ENCODE assay signal across 13 cellular contexts in the genomic region with DNA sequence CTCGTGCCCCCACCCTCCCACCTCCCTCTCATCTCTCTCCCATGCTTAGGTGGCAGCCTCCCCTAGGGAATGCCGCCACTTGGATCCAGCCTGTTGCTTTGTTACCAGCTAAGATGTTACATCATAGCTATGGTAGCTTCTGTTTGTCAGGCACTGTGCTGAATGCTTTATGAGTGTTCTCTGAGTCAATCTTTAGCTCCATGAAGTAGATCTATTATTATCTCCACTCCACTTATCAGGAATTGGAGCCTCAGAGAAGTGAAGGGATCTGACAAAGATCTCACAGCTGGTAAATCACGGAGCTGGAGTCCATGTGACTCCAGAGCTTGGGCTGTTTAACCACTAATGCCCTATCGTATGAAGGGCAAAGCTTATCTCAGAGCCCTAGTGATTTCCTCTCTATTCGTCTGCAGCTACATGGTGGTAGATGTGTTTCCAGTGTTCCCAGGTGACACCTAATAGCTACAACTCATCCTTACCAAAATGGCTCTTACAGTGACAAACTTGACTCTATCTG. TPM values are rescaled to one million over a fixed set of nuclear protein-coding genes. Genes with fewer than 3 reads are reported as not detected.
DNase-seq lines count a peak whose midpoint lies in the region; ATAC-seq and TF ChIP-seq lines count a peak whose summit lies in the region.
"Had no signal": no experiment of that assay in that cellular context is flagged by ENCODE, and none has a peak within 500 bp of the region (broad histone marks: within the 10 kb centered on the region; RNA-seq: fewer than 3 reads in every experiment).

No MANE protein-coding gene starts in this region.

- WGBS in transverse colon (ENCODE audit: low coverage in 1 of 2), 2 donors: 59 to 69% methylated on average over 2 to 5 of the region's 5 CpGs

- H3K36me3 ChIP-seq in osteoblast (ENCODE audit: insufficient read depth, low read length) (no peaks in the 10 kb centered on the region), mucosa of descending colon (ENCODE audit: low read depth) (no peaks in the 10 kb centered on the region), transverse colon (no peaks in the 10 kb centered on the region)
- H3K36me3 ChIP-seq: HAP-1 had no signal

- H2AFZ ChIP-seq in osteoblast (ENCODE audit: low read length): no peak overlapping the region

- TF ChIP-seq EP300 in transverse colon (IDR thresholded peaks at IDR 0.05; ENCODE audit: low read depth): no peak

- no peaks in the 10 kb centered on the region for H3K4me1 Mint-ChIP-seq in effector memory CD8-positive, alpha-beta T cell (ENCODE audit: low read depth in 2 of 2)

- no peak overlapping the region for H3K27ac ChIP-seq in osteoblast (ENCODE audit: low read depth, low read length)
- no peak overlapping the region for H3K27ac ChIP-seq in transverse colon
- H3K27ac ChIP-seq: gastroesophageal sphincter had no signal

- H3K4me3 Mint-ChIP-seq in effector memory CD8-positive, alpha-beta T cell: no peak overlapping the region

- H3K27ac Mint-ChIP-seq in effector memory CD8-positive, alpha-beta T cell: no peak overlapping the region

- H3K27me3 Mint-ChIP-seq in effector memory CD8-positive, alpha-beta T cell: no peaks in the 10 kb centered on the region

- TF ChIP-seq CTCF in osteoblast (IDR thresholded peaks at IDR 0.05; ENCODE audit: extremely low read depth, low read depth, low read length) (no peak), mucosa of descending colon (IDR thresholded peaks at IDR 0.05) (no peak), transverse colon (IDR thresholded peaks at IDR 0.05) (no peak)

- H3K4me3 ChIP-seq in osteoblast (ENCODE audit: insufficient read depth, low read length) (no peak overlapping the region), mucosa of descending colon (no peak overlapping the region), transverse colon (no peak overlapping the region)
- H3K4me3 ChIP-seq: gastroesophageal sphincter, HAP-1 had no signal

- H3K9me3 Mint-ChIP-seq in effector memory CD8-positive, alpha-beta T cell: no peaks in the 10 kb centered on the region

- peak overlapping the region; percentile 59 for H3K4me2 ChIP-seq in osteoblast (ENCODE audit: insufficient read depth, low read length)

- TF ChIP-seq POLR2A in transverse colon (IDR thresholded peaks at IDR 0.05): no peak

- H3K79me2 ChIP-seq in osteoblast (ENCODE audit: insufficient read depth, low read length): no peaks in the 10 kb centered on the region

- H3K4me1 ChIP-seq in osteoblast (ENCODE audit: insufficient read depth, low read length) (peaks cover 19% of the 10 kb centered on the region), mucosa of descending colon (ENCODE audit: low read depth) (no peaks in the 10 kb centered on the region), transverse colon (no peaks in the 10 kb centered on the region)
- H3K4me1 ChIP-seq: HAP-1 had no signal

- no peaks in the 10 kb centered on the region for H4K20me1 ChIP-seq in osteoblast (ENCODE audit: insufficient read depth, low read length)

- H3K27me3 ChIP-seq in osteoblast (ENCODE audit: insufficient read depth, low read length) (no peaks in the 10 kb centered on the region), transverse colon (no peaks in the 10 kb centered on the region)
- H3K27me3 ChIP-seq: gastroesophageal sphincter had no signal

- no peaks in the 10 kb centered on the region for H3K36me3 Mint-ChIP-seq in effector memory CD8-positive, alpha-beta T cell (ENCODE audit: insufficient read depth)

- intact Hi-C loops in mucosa of descending colon (cut with DNase I, micrococcal nuclease) (no loop called here), transverse colon (cut with DNase I; ENCODE audit: low total_unique reads) (no loop called here)

- peak; percentile 78 for DNase-seq in EH (ENCODE audit: low read depth)
- peak; percentile 48 for DNase-seq in RPMI7951 (ENCODE audit: low read depth)
- peak; percentile 20 for DNase-seq in fibroblast of peridontal ligament (ENCODE audit: extremely low read depth)
- no peak for DNase-seq in osteoblast (ENCODE audit: insufficient read length, low spot score, missing footprints)
- DNase-seq in mucosa of descending colon: no peak
- DNase-seq in transverse colon: no peak
- no peak for DNase-seq in effector memory CD8-positive, alpha-beta T cell
- DNase-seq in NCI-H146 treated with DMSO at 0.1 percent for 48 hours (lab: John Stamatoyannopoulos, UW; ENCODE audit: unreplicated experiment): no peak
- DNase-seq: activated T-cell treated with anti-CD3 and anti-CD28 coated beads, Interleukin-2, amount 50 U/mL, for 48 hours; C1 segment of cervical spinal cord; SIG-M5 had no signal

- H3K9me3 ChIP-seq in osteoblast (ENCODE audit: low read depth, low read length) (no peaks in the 10 kb centered on the region), mucosa of descending colon (no peaks in the 10 kb centered on the region), transverse colon (no peaks in the 10 kb centered on the region)
- H3K9me3 ChIP-seq: gastroesophageal sphincter, HAP-1 had no signal

- in situ Hi-C loops in transverse colon (cut with MboI; ENCODE audit: low pct_ligation_motif_present in 1 of 4, low pct_unique_long_range_greater_than_20kb in 1 of 4, low sequenced_read_pairs in 3 of 4): no loop called here

- ATAC-seq in mucosa of descending colon: no peak
- ATAC-seq in effector memory CD8-positive, alpha-beta T cell (replicated peaks): no peak
- ATAC-seq: gastroesophageal sphincter had no signal

RNA-seq across cellular contexts. Expression of a gene that starts 54.1 kb away (rescaled TPM):
- 2.5 and 3.2 TPM in 2 replicates for total RNA-seq in RPMI7951 (2014; rRNA removed; shearing (Covaris generic))
- total RNA-seq in osteoblast (2.4 and 5.8 TPM in 2 replicates), mucosa of descending colon (10 to 100 TPM in 1 of 3 donors, 1 to 10 TPM in 2; 5.4 to 14.2 (median 8.6) TPM), transverse colon (10 to 100 TPM in 3 of 4 donors, 1 to 10 TPM in 1; 6.0 to 19.5 (median 11.8) TPM)

Comparison
In these comparisons a context has a peak if more than half of its experiments do, and no peak if none do; other contexts are left out.
1. DNase-seq: peak in EH (single experiment), RPMI7951 (single experiment) and fibroblast of peridontal ligament (single experiment); none in osteoblast (single experiment), mucosa of descending colon (0 of 3), transverse colon (single experiment), effector memory CD8-positive, alpha-beta T cell (0 of 3) and NCI-H146 treated with DMSO at 0.1 percent for 48 hours (single experiment).